12 cellular contexts compared by ENCODE assay signal in genomic region chr19:19418548-19419260, GRCh38. TPM values are rescaled to one million over a fixed set of nuclear protein-coding genes. Genes with fewer than 3 reads are reported as not detected.
DNase-seq lines count a peak whose midpoint lies in the region; ATAC-seq, FAIRE-seq and TF ChIP-seq lines count a peak whose summit lies in the region.
"Had no signal": no experiment of that assay in that cellular context is flagged by ENCODE, and none has a peak within 500 bp of the region (broad histone marks: within the 10 kb centered on the region; RNA-seq: fewer than 3 reads in every experiment).

No MANE protein-coding gene starts in this region.

- no peak for FAIRE-seq in astrocyte (lab: Jason Lieb, UNC)

- H3K4me1 ChIP-seq in CD8-positive, alpha-beta memory T cell (ENCODE audit: insufficient read depth, low read length): peaks cover 63% of the 10 kb centered on the region
- H3K4me1 ChIP-seq in astrocyte (ENCODE audit: insufficient read depth, low read length) (peaks cover 14% of the 10 kb centered on the region), neutrophil (ENCODE audit: control insufficient read depth in 1 of 2, insufficient read depth in 1 of 2, low read depth in 1 of 2, low read length in 1 of 2) (peaks cover 58 to 74% of the 10 kb centered on the region in 2 experiments), left lung (peaks cover 0 to 54% of the 10 kb centered on the region in 2 donors)

- H3K27ac ChIP-seq in CD8-positive, alpha-beta memory T cell (ENCODE audit: low read depth, low read length): no peak overlapping the region
- H3K27ac ChIP-seq in astrocyte (ENCODE audit: low read depth, low read length): no peak overlapping the region
- peak overlapping the region; percentile 78 for H3K27ac ChIP-seq in neutrophil
- H3K27ac ChIP-seq in left lung: no peak overlapping the region
- H3K27ac ChIP-seq: suprapubic skin had no signal

- H3K27me3 Mint-ChIP-seq in CD8-positive, alpha-beta memory T cell: no peaks in the 10 kb centered on the region
- no peaks in the 10 kb centered on the region for H3K27me3 Mint-ChIP-seq in astrocyte (ENCODE audit: low read depth, unreplicated experiment)

- H3K27ac Mint-ChIP-seq in CD8-positive, alpha-beta memory T cell: peak overlapping the region; percentile 79 to 98 (median 86)
- H3K27ac Mint-ChIP-seq in astrocyte (ENCODE audit: unreplicated experiment): no peak overlapping the region

- H3K9me3 Mint-ChIP-seq in CD8-positive, alpha-beta memory T cell: no peaks in the 10 kb centered on the region
- H3K9me3 Mint-ChIP-seq in astrocyte (ENCODE audit: unreplicated experiment): no peaks in the 10 kb centered on the region

- intact Hi-C loops in left lung (cut with DNase I): no loop called here

- POLR2A ChIA-PET in CD8-positive, alpha-beta memory T cell (lab: Charles Lee): interaction anchor here (0.5 to 1.1 kb wide), 2 partner anchors 13 to 38 kb away, joined by 3 to 4 read pairs; partner anchors contain the start of gene GATAD2A

- no peak for DNase-seq in CD8-positive, alpha-beta memory T cell
- DNase-seq in LHCN-M2 (ENCODE audit: low read depth) (peak; percentile 92), astrocyte (ENCODE audit: low read depth) (peak; percentile 33), left lung (no peak), dermis blood vessel endothelial cell (no peak)
- no peak for DNase-seq in NK-92 treated with Interleukin-12 subunit alpha and Interleukin-12 subunit beta, amount 100 ng/mL, for 24 hours (lab: John Stamatoyannopoulos, UW)
- DNase-seq: activated CD4-positive, CD25-positive, alpha-beta regulatory T cell treated with anti-CD3 and anti-CD28 coated beads, Interleukin-2, amount 50 U/mL, for 72 hours; aorta; NCI-H2171 treated with DMSO at 0.1 percent for 48 hours; stimulated activated CD4-positive, alpha-beta T cell treated with anti-CD3 and anti-CD28 coated beads, Interleukin-4, amount 100 ng/mL, for 1 hour had no signal

- peak overlapping the region; percentile 7 to 69 (median 60) for H3K4me3 Mint-ChIP-seq in CD8-positive, alpha-beta memory T cell
- H3K4me3 Mint-ChIP-seq in astrocyte (ENCODE audit: unreplicated experiment): no peak overlapping the region

- H3K9me3 ChIP-seq in CD8-positive, alpha-beta memory T cell (ENCODE audit: low read length): no peaks in the 10 kb centered on the region
- H3K9me3 ChIP-seq in astrocyte (ENCODE audit: insufficient read depth, low read depth, low read length) (no peaks in the 10 kb centered on the region), neutrophil (no peaks in the 10 kb centered on the region), left lung (no peaks in the 10 kb centered on the region)
- H3K9me3 ChIP-seq: suprapubic skin had no signal

- H3K79me2 ChIP-seq in astrocyte (ENCODE audit: insufficient read depth, low read length): peaks cover 99% of the 10 kb centered on the region

- no peak overlapping the region for H2AFZ ChIP-seq in astrocyte (ENCODE audit: low read depth, low read length)

- no peaks in the 10 kb centered on the region for H3K36me3 ChIP-seq in CD8-positive, alpha-beta memory T cell (ENCODE audit: insufficient read depth, low read length)
- no peaks in the 10 kb centered on the region for H3K36me3 ChIP-seq in astrocyte (ENCODE audit: insufficient read depth, low read length)
- no peaks in the 10 kb centered on the region for H3K36me3 ChIP-seq in neutrophil
- H3K36me3 ChIP-seq in left lung: no peaks in the 10 kb centered on the region
- H3K36me3 ChIP-seq: suprapubic skin had no signal

- ATAC-seq in left lung: no peak

- no peaks in the 10 kb centered on the region for H3K27me3 ChIP-seq in CD8-positive, alpha-beta memory T cell (ENCODE audit: insufficient read depth, low read length, poor library complexity, severe bottlenecking)
- H3K27me3 ChIP-seq in astrocyte (ENCODE audit: insufficient read depth, low read length) (no peaks in the 10 kb centered on the region), neutrophil (no peaks in the 10 kb centered on the region), left lung (no peaks in the 10 kb centered on the region)
- H3K27me3 ChIP-seq: suprapubic skin had no signal

- H3K4me3 ChIP-seq in CD8-positive, alpha-beta memory T cell (ENCODE audit: low read length): no peak overlapping the region
- H3K4me3 ChIP-seq in astrocyte (ENCODE audit: insufficient read depth, low read depth, low read length) (no peak overlapping the region), neutrophil (ENCODE audit: low read depth in 1 of 2, low read length in 1 of 2) (peak overlapping the region in 1 of 2 experiments; percentile 17), left lung (no peak overlapping the region)
- H3K4me3 ChIP-seq: suprapubic skin had no signal

- no peak overlapping the region for H3K4me2 ChIP-seq in astrocyte (ENCODE audit: low read length)

- no peak overlapping the region for H3K9ac ChIP-seq in astrocyte (ENCODE audit: low read length)

- peaks cover 0 to 13% (median 3%) of the 10 kb centered on the region in 3 donors for H3K36me3 Mint-ChIP-seq in CD8-positive, alpha-beta memory T cell
- peaks cover 8% of the 10 kb centered on the region for H3K36me3 Mint-ChIP-seq in astrocyte (ENCODE audit: low read depth, unreplicated experiment)

- peaks cover 94% of the 10 kb centered on the region for H4K20me1 ChIP-seq in astrocyte (ENCODE audit: insufficient read depth, low read length)

- TF ChIP-seq CTCF in astrocyte (IDR thresholded peaks at IDR 0.05; ENCODE audit: insufficient read depth, low read depth, low read length) (no peak), neutrophil (IDR thresholded peaks at IDR 0.05) (no peak), left lung (IDR thresholded peaks at IDR 0.05) (no peak)

- peaks cover 72 to 82% (median 75%) of the 10 kb centered on the region in 3 donors for H3K4me1 Mint-ChIP-seq in CD8-positive, alpha-beta memory T cell
- peaks cover 23% of the 10 kb centered on the region for H3K4me1 Mint-ChIP-seq in astrocyte (ENCODE audit: low read depth, unreplicated experiment)

- CTCF ChIA-PET in CD8-positive, alpha-beta memory T cell (lab: Charles Lee): interaction anchor here (1.2 to 2.9 kb wide), 3 partner anchors 11 to 72 kb away, joined by 3 to 13 read pairs (median 4); no protein-coding TSS in a partner anchor

RNA-seq across cellular contexts. Expression of gene GATAD2A, which starts 13.2 kb away (rescaled TPM):
- 100 to 1,000 TPM; 176 to 182 TPM for total RNA-seq in CD8-positive, alpha-beta memory T cell
- 46.9 TPM for polyA plus RNA-seq in CD8-positive, alpha-beta memory T cell
- total RNA-seq in LHCN-M2 (2014; rRNA removed): 60.7 and 64.1 TPM in 2 replicates
- polyA plus RNA-seq in LHCN-M2 (2012): 44.2 TPM
- total RNA-seq in astrocyte: 143 and 163 TPM in 2 replicates
- total RNA-seq in left lung: 10 to 100 TPM; 66.3 to 97.3 TPM
- total RNA-seq in dermis blood vessel endothelial cell: 47.0 and 104 TPM in 2 replicates

Comparison
In these comparisons a context has a peak if more than half of its experiments do, and no peak if none do; other contexts are left out.
1. DNase-seq: peak in LHCN-M2 (single experiment) and astrocyte (single experiment); none in CD8-positive, alpha-beta memory T cell (0 of 5), left lung (0 of 2), dermis blood vessel endothelial cell (single experiment) and NK-92 treated with Interleukin-12 subunit alpha and Interleukin-12 subunit beta, amount 100 ng/mL, for 24 hours (single experiment).